ENCODE assay signal across 16 cellular contexts in genomic region chr2:236001166-236001828, GRCh38.
"Had no signal": no experiment of that assay in that cellular context is flagged by ENCODE, and none has a peak within 500 bp of the region (broad histone marks: within the 10 kb centered on the region; RNA-seq: fewer than 3 reads in every experiment).

No MANE protein-coding gene starts in this region.

- ATAC-seq: activated naive CD4-positive, alpha-beta T cell treated with anti-CD3 and anti-CD28 coated beads, Interleukin-2, amount 50 U/mL, for 72 hours; body of pancreas; esophagus mucosa; left colon; SK-N-SH treated with all-trans-retinoic acid at 6 μM for 48 hours; T-helper 17 cell; upper lobe of right lung had no signal

- H3K4me3 Mint-ChIP-seq: endodermal cell, T-helper 17 cell had no signal

- H3K4me1 ChIP-seq: body of pancreas, upper lobe of right lung had no signal

- H3K4me1 Mint-ChIP-seq: endodermal cell, T-helper 17 cell had no signal

- H3K36me3 Mint-ChIP-seq: activated naive CD4-positive, alpha-beta T cell treated with anti-CD3 and anti-CD28 coated beads, Interleukin-2, amount 50 U/mL, for 72 hours had no signal

- H3K27me3 Mint-ChIP-seq: T-helper 17 cell had no signal

- H3K27ac ChIP-seq: body of pancreas, ovary, skin epidermis, upper lobe of right lung had no signal

- H3K27me3 ChIP-seq: body of pancreas, ovary, upper lobe of right lung had no signal

- H3K36me3 ChIP-seq: ovary, upper lobe of right lung had no signal

- DNase-seq: activated CD4-positive, alpha-beta T cell treated with anti-CD3 and anti-CD28 coated beads, Interleukin-2, amount 50 U/mL, for 1 hour; activated T-cell treated with anti-CD3 and anti-CD28 coated beads, Interleukin-2, amount 50 U/mL, for 1 hour; amniotic stem cell; body of pancreas; central memory CD4-positive, alpha-beta T cell; left colon; mesenchymal stem cell; ovary; retina; T-helper 17 cell; upper lobe of right lung had no signal

- H3K4me3 ChIP-seq: body of pancreas, ovary, skin epidermis, upper lobe of right lung had no signal

- H3K27ac Mint-ChIP-seq: activated naive CD4-positive, alpha-beta T cell treated with anti-CD3 and anti-CD28 coated beads, Interleukin-2, amount 50 U/mL, for 72 hours; endodermal cell; T-helper 17 cell had no signal

- H3K9me3 Mint-ChIP-seq: activated naive CD4-positive, alpha-beta T cell treated with anti-CD3 and anti-CD28 coated beads, Interleukin-2, amount 50 U/mL, for 72 hours had no signal

- H3K9me3 ChIP-seq: body of pancreas, ovary, upper lobe of right lung had no signal
